In the genomic region with DNA sequence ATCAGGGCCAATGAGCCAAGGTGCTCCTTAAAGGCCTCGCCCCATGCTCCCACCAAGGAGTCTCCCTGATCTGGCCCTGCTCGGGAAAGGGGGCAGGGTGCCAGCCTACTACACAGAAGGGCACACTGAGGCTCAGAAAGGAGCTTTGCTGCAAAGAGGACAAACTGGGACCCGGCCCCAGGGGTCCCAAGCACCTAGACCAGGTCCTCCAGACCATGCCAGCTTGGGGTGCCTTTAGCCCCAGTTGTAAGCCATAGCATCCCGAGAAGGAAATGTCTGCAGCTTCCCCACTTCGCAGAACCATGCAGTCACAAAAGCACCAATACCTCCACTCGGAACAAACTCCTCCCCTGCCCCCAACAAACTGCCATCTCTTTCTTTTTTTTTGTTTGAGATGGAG, we compare ENCODE assay signal across 8 cellular contexts.
"Had no signal": no experiment of that assay in that cellular context is flagged by ENCODE, and none has a peak within 500 bp of the region (broad histone marks: within the 10 kb centered on the region; RNA-seq: fewer than 3 reads in every experiment).

No MANE protein-coding gene starts in this region.

- H3K4me3 Mint-ChIP-seq: GM23338, H9, HFFc6 had no signal

- H3K9me3 Mint-ChIP-seq: GM23338, H9, HFFc6 had no signal

- H3K27ac ChIP-seq: GM23248 had no signal

- H3K27ac Mint-ChIP-seq: GM23338, H9, HFFc6 had no signal

- H3K4me3 ChIP-seq: GM23248, GM23338, HAP-1 had no signal

- H3K4me2 ChIP-seq: GM23338 had no signal

- H2AFZ ChIP-seq: GM23248, GM23338 had no signal

- H3K9me3 ChIP-seq: HAP-1 had no signal

- H3K4me1 ChIP-seq: HAP-1 had no signal

- H3K36me3 ChIP-seq: HAP-1 had no signal

- DNase-seq: GM23248, GOT3, H9, HCEC 1CT, HFFc6 had no signal

- ATAC-seq: GM23338, HCT116 had no signal
